ENCODE assay signal across 11 cellular contexts in the genomic region with DNA sequence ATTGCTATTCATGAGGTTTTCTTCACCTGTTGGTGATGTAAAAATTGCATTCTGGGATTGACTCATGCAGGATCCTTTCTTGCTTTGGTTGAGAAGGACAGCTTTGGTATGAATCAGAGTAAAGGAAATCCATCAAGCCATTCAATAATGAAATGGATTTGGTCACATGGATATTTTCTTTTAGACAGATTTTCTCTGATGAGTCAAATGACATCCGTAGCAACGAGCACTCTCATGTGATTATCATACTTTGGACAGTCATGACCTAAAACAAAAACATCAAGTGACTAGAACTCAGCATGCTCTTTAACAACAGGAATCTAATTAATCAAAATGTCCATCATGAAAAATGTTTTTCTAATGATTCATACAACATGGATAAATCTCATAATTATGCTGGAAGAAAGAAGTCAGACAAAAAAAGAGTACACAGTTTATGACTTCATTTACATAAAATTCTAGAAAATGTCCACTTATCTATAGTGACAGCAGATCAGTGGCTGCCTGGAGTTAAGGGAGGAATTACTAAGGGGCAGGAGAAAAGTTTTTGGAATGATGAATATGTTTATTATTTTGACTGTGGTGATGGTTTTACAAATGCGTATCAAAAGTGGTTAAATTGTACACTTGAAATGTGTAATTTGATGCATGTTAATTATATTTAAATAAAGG. TPM values are rescaled to one million over a fixed set of nuclear protein-coding genes. Genes with fewer than 3 reads are reported as not detected.
DNase-seq lines count a peak whose midpoint lies in the region; ATAC-seq and TF ChIP-seq lines count a peak whose summit lies in the region.
"Had no signal": no experiment of that assay in that cellular context is flagged by ENCODE, and none has a peak within 500 bp of the region (broad histone marks: within the 10 kb centered on the region; RNA-seq: fewer than 3 reads in every experiment).

No MANE protein-coding gene starts in this region.

- no peaks in the 10 kb centered on the region for H4K20me1 ChIP-seq in BLaER1
- no peaks in the 10 kb centered on the region for H4K20me1 ChIP-seq in mammary epithelial cell (ENCODE audit: insufficient read depth, low read length)

- no peaks in the 10 kb centered on the region for H3K9me3 Mint-ChIP-seq in HFFc6
- H3K9me3 Mint-ChIP-seq in memory B cell, result no peaks in the 10 kb centered on the region

- dilution Hi-C loops in mammary epithelial cell (cut with HindIII; ENCODE audit: low sequenced_read_pairs), result no loop called here

- no peaks in the 10 kb centered on the region for H3K27me3 Mint-ChIP-seq in HFFc6 (ENCODE audit: insufficient read depth)
- H3K27me3 Mint-ChIP-seq in memory B cell, result no peaks in the 10 kb centered on the region

- H3K9ac ChIP-seq in BLaER1 (no peak overlapping the region), mammary epithelial cell (ENCODE audit: insufficient read depth, low read length) (no peak overlapping the region)

- peak; percentile 31 for ATAC-seq in memory B cell (ENCODE audit: low read depth)
- ATAC-seq in GM21576 (IDR thresholded peaks at IDR 0.05; ENCODE audit: unreplicated experiment), result no peak
- ATAC-seq in GM21515 (IDR thresholded peaks at IDR 0.05; ENCODE audit: unreplicated experiment), result no peak

- BruUV-seq in mammary epithelial cell (replicated peaks; lab: Mats Ljungman, UMichigan), result no TSS peak

- H3K36me3 Mint-ChIP-seq in HFFc6 (ENCODE audit: low read depth) (peaks cover 13% of the 10 kb centered on the region), memory B cell (peaks cover 2% of the 10 kb centered on the region)

- intact Hi-C loops in mammary epithelial cell (cut with micrococcal nuclease), result loop anchor here (1.0 kb wide), 1 partner anchor 31 kb away; a partner anchor contains a TSS

- H3K4me3 Mint-ChIP-seq in HFFc6, result peak overlapping the region; percentile 45
- H3K4me3 Mint-ChIP-seq in memory B cell, result no peak overlapping the region

- TF ChIP-seq CTCF in HFFc6 (IDR thresholded peaks at IDR 0.05), result no peak
- no peak for TF ChIP-seq CTCF in mammary epithelial cell (conservative IDR thresholded peaks at IDR 0.05 in 1 of 2, IDR thresholded peaks at IDR 0.05 in 1 of 2; ENCODE audit: extremely low read depth in 1 of 2, insufficient read depth in 1 of 2, low read depth in 1 of 2, low read length in 2 of 2)

- H3K4me1 Mint-ChIP-seq in HFFc6 (ENCODE audit: low read depth) (peaks cover 45% of the 10 kb centered on the region), memory B cell (peaks cover 20% of the 10 kb centered on the region)

- peaks cover 8% of the 10 kb centered on the region for H3K36me3 ChIP-seq in BLaER1
- H3K36me3 ChIP-seq in mammary epithelial cell (ENCODE audit: insufficient read depth, low read length), result no peaks in the 10 kb centered on the region

- H2AFZ ChIP-seq in mammary epithelial cell (ENCODE audit: low read depth, low read length), result no peak overlapping the region
- H2AFZ ChIP-seq: PC-9 had no signal

- in situ Hi-C loops in mammary epithelial cell (cut with MboI; ENCODE audit: low sequenced_read_pairs in 2 of 2), result no loop called here

- DNase-seq in HFFc6, result peak; percentile 81
- DNase-seq in mammary epithelial cell, result peak; percentile 86
- DNase-seq in memory B cell (ENCODE audit: low spot score in 2 of 2), result no peak
- no peak for DNase-seq in stimulated activated naive CD4-positive, alpha-beta T cell treated with Interleukin-2 at 50 U/mL for 16 hours (lab: John Stamatoyannopoulos, UW)
- no peak for DNase-seq in iPS-NIHi11 (ENCODE audit: low spot score)
- DNase-seq: activated CD4-positive, alpha-beta T cell treated with anti-CD3 and anti-CD28 coated beads for 48 hours; DMS153; PC-9 had no signal

- H3K27me3 ChIP-seq in BLaER1 (no peaks in the 10 kb centered on the region), mammary epithelial cell (ENCODE audit: insufficient read depth, low read length) (no peaks in the 10 kb centered on the region)

- H3K27ac ChIP-seq in BLaER1 (no peak overlapping the region), mammary epithelial cell (ENCODE audit: insufficient read depth, low read depth, low read length) (peak overlapping the region; percentile 16)
- H3K27ac ChIP-seq: PC-9 had no signal

- H3K4me3 ChIP-seq in BLaER1, result no peak overlapping the region
- H3K4me3 ChIP-seq in mammary epithelial cell (replicated peaks in 1 of 3; ENCODE audit: insufficient read depth in 1 of 3, low read depth in 2 of 3, low read length in 3 of 3), result no peak overlapping the region
- H3K4me3 ChIP-seq: PC-9 had no signal

- peak overlapping the region; percentile 86 for H3K27ac Mint-ChIP-seq in HFFc6
- H3K27ac Mint-ChIP-seq in memory B cell, result peak overlapping the region; percentile 86

- CTCF ChIA-PET in mammary epithelial cell (lab: Charles Lee; ENCODE audit: low non-redundant PET), result no interaction called here

- no peaks in the 10 kb centered on the region for H3K9me3 ChIP-seq in BLaER1
- no peaks in the 10 kb centered on the region for H3K9me3 ChIP-seq in mammary epithelial cell (replicated peaks; ENCODE audit: insufficient read depth, low read length)

- H3K4me2 ChIP-seq in BLaER1 (0 out of 2 replicates have a peak overlapping the region, but pooled peaks have one; percentile 33), mammary epithelial cell (ENCODE audit: insufficient read depth, low read depth, low read length) (no peak overlapping the region)
- H3K4me2 ChIP-seq: PC-9 had no signal

- H3K4me1 ChIP-seq in BLaER1 (peaks cover 17% of the 10 kb centered on the region), mammary epithelial cell (ENCODE audit: insufficient read depth, low read length) (peaks cover 7% of the 10 kb centered on the region)

- WGBS in mammary epithelial cell (ENCODE audit: low coverage, missing lambda C conversion rate), result 50% methylated on average over 3 of the region's 3 CpGs

- H3K79me2 ChIP-seq in mammary epithelial cell (ENCODE audit: insufficient read depth, low read length), result peaks cover 13% of the 10 kb centered on the region

RNA-seq across cellular contexts. Expression of a gene that starts 30.7 kb away (rescaled TPM):
- 10 to 100 TPM; 43.2 to 55.8 (median 54.0) TPM for total RNA-seq in HFFc6 (2021; fragmentation: NEBNext Ultra II Directional; extraction: Animal tissue kit (Norgen Biotek cat#: 25700))
- total RNA-seq in mammary epithelial cell, result 10 to 100 TPM; 18.9 to 28.7 TPM
- polyA plus RNA-seq in mammary epithelial cell, result 8.6 TPM
- polyA minus RNA-seq in mammary epithelial cell, result 15.9 TPM

RNA-seq across cellular contexts. Expression of a gene that starts 31.0 kb away (rescaled TPM):
- 10 to 100 TPM; 37.7 to 51.0 (median 43.5) TPM for total RNA-seq in HFFc6 (2021; fragmentation: NEBNext Ultra II Directional; extraction: Animal tissue kit (Norgen Biotek cat#: 25700))
- 10 to 100 TPM; 12.8 to 19.2 TPM for total RNA-seq in mammary epithelial cell
- 5.1 TPM for polyA plus RNA-seq in mammary epithelial cell
- 10.0 TPM for polyA minus RNA-seq in mammary epithelial cell

Comparison
In these comparisons a context has a peak if more than half of its experiments do, and no peak if none do; other contexts are left out.
1. DNase-seq: peak in HFFc6 (single experiment) and mammary epithelial cell (single experiment); none in memory B cell (0 of 2), stimulated activated naive CD4-positive, alpha-beta T cell treated with Interleukin-2 at 50 U/mL for 16 hours (single experiment) and iPS-NIHi11 (single experiment).